In the genomic region with DNA sequence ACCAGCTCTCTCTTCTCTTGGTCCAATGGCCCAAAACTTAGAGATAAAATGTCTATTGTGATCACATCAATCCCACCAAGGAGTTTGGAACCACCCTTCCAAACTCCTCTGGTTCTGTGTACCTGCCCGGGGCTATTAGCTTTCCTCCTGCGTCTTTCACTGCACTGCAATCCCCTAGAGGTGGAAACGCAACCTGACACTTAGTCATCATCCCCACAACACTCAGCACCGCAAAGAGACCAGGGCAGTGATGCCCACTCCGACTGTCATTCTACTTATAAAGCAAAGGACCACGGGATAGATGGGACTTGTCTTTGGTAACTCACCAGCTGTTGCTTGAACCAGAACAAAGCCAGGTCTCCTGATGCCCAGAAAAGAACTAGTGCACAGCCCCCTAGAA, we compare ENCODE assay signal across 25 cellular contexts. TPM values are rescaled to one million over a fixed set of nuclear protein-coding genes. Genes with fewer than 3 reads are reported as not detected.
DNase-seq lines count a peak whose midpoint lies in the region; ATAC-seq, FAIRE-seq and TF ChIP-seq lines count a peak whose summit lies in the region.
"Had no signal": no experiment of that assay in that cellular context is flagged by ENCODE, and none has a peak within 500 bp of the region (broad histone marks: within the 10 kb centered on the region; RNA-seq: fewer than 3 reads in every experiment).

No MANE protein-coding gene starts in this region.

- TF ChIP-seq CTCF in GM23338 (conservative IDR thresholded peaks at IDR 0.05; ENCODE audit: low read depth in 2 of 2) (peak; percentile 14 to 17; a peak in 2 of 4 replicates), coronary artery (IDR thresholded peaks at IDR 0.05) (no peak), nephron progenitor cell (IDR thresholded peaks at IDR 0.05) (no peak)

- H3K79me2 ChIP-seq in GM23338 (replicated peaks; ENCODE audit: insufficient read depth): peaks cover 89% of the 10 kb centered on the region

- no peak overlapping the region for H3K4me3 Mint-ChIP-seq in GM23338
- no peak overlapping the region for H3K4me3 Mint-ChIP-seq in nephron progenitor cell
- H3K4me3 Mint-ChIP-seq: stimulated activated naive CD8-positive, alpha-beta T cell treated with anti-CD3 and anti-CD28 coated beads, Interleukin-15, amount 100 ng/mL, for 72 hours had no signal

- peaks cover 8% of the 10 kb centered on the region; the same call in 1 of the 2 replicates for H3K9me2 ChIP-seq in GM23338 (ENCODE audit: insufficient read depth)

- TF ChIP-seq POLR2A in GM12892 (IDR thresholded peaks at IDR 0.05; ENCODE audit: low read depth, low read length): no peak

- FAIRE-seq in GM12892 (lab: Jason Lieb, UNC): no peak
- FAIRE-seq: colon, endometrium had no signal

- in situ Hi-C loops in ACHN (cut with HindIII; ENCODE audit: low pct_ligation_motif_present, low pct_unique_long_range_greater_than_20kb, low sequenced_read_pairs): no loop called here

- peaks cover 38% of the 10 kb centered on the region for H3K4me1 Mint-ChIP-seq in GM23338
- H3K4me1 Mint-ChIP-seq in nephron progenitor cell: peaks cover 39% of the 10 kb centered on the region

- H3K9me3 Mint-ChIP-seq in GM23338 (peaks cover 5% of the 10 kb centered on the region; the same call in 2 of the 3 replicates), nephron progenitor cell (peaks cover 7% of the 10 kb centered on the region)
- H3K9me3 Mint-ChIP-seq: naive thymus-derived CD8-positive, alpha-beta T cell; stimulated activated naive CD8-positive, alpha-beta T cell treated with anti-CD3 and anti-CD28 coated beads, Interleukin-15, amount 100 ng/mL, for 72 hours had no signal

- H3K36me3 Mint-ChIP-seq in GM23338 (ENCODE audit: low read depth) (peaks cover 3% of the 10 kb centered on the region; the same call in 2 of the 3 replicates), nephron progenitor cell (ENCODE audit: low read depth) (peaks cover 33% of the 10 kb centered on the region)
- H3K36me3 Mint-ChIP-seq: naive thymus-derived CD8-positive, alpha-beta T cell had no signal

- H3K4me3 ChIP-seq in GM23338 (no peak overlapping the region), coronary artery (no peak overlapping the region)
- H3K4me3 ChIP-seq: ascending aorta, skin epidermis, transverse colon had no signal

- H3K27me3 ChIP-seq in GM23338 (ENCODE audit: insufficient read depth): no peaks in the 10 kb centered on the region
- H3K27me3 ChIP-seq: ascending aorta, transverse colon had no signal

- H3K27ac ChIP-seq in GM23338 (ENCODE audit: low read depth): no peak overlapping the region
- no peak overlapping the region for H3K27ac ChIP-seq in coronary artery
- H3K27ac ChIP-seq: ascending aorta, skin epidermis, transverse colon, VCaP had no signal

- peak overlapping the region; percentile 3; the same call in 1 of the 2 replicates for H3K27ac Mint-ChIP-seq in GM23338
- peak overlapping the region; percentile 77 for H3K27ac Mint-ChIP-seq in nephron progenitor cell

- no peaks in the 10 kb centered on the region for H3F3A ChIP-seq in GM23338 (replicated peaks; ENCODE audit: low read depth)

- H3K4me2 ChIP-seq in GM23338: no peak overlapping the region

- DNase-seq in GM23338 (ENCODE audit: low spot score) (peak; percentile 48), NCI-H146 treated with DMSO at 0.1 percent for 48 hours (lab: John Stamatoyannopoulos, UW; ENCODE audit: unreplicated experiment) (peak; percentile 11), coronary artery (ENCODE audit: low spot score) (peak; percentile 38), nephron progenitor cell (no peak), KG1 (lab: John Stamatoyannopoulos, UW) (no peak), EL (no peak), GM12892 (ENCODE audit: insufficient read length) (no peak), ACHN (no peak)
- DNase-seq: activated CD4-positive, alpha-beta T cell treated with anti-CD3 and anti-CD28 coated beads, Interleukin-2, amount 50 U/mL, for 48 hours; activated naive CD4-positive, alpha-beta T cell treated with Interleukin-2 at 50 U/mL for 16 hours; AML-193; kidney glomerular epithelial cell; mammary epithelial cell; naive thymus-derived CD8-positive, alpha-beta T cell; NCI-H1694 treated with DMSO at 0.1 percent for 48 hours; NCI-H510A treated with DMSO at 0.1 percent for 48 hours; SHP77 treated with DMSO at 0.1 percent for 48 hours; stimulated activated naive CD8-positive, alpha-beta T cell treated with anti-CD3 and anti-CD28 coated beads, Interleukin-15, amount 100 ng/mL, for 72 hours; transverse colon had no signal

- H2AFZ ChIP-seq in GM23338: no peak overlapping the region

- peak; percentile 83 for ATAC-seq in GM23338
- ATAC-seq: naive thymus-derived CD8-positive, alpha-beta T cell; stimulated activated naive CD8-positive, alpha-beta T cell treated with anti-CD3 and anti-CD28 coated beads, Interleukin-15, amount 100 ng/mL, for 72 hours had no signal

- peaks cover 20% of the 10 kb centered on the region for H3K4me1 ChIP-seq in GM23338 (ENCODE audit: insufficient read depth)
- H3K4me1 ChIP-seq: ascending aorta had no signal

- H3K36me3 ChIP-seq in GM23338 (ENCODE audit: insufficient read depth): no peaks in the 10 kb centered on the region
- H3K36me3 ChIP-seq: ascending aorta, transverse colon had no signal

- H3K27me3 Mint-ChIP-seq in GM23338 (ENCODE audit: insufficient read depth, low read depth, poor library complexity): peaks cover 8% of the 10 kb centered on the region
- no peaks in the 10 kb centered on the region for H3K27me3 Mint-ChIP-seq in nephron progenitor cell (ENCODE audit: low read depth, poor library complexity)

- H4K20me1 ChIP-seq in GM23338 (replicated peaks; ENCODE audit: insufficient read depth): no peaks in the 10 kb centered on the region

TF ChIP-seq in GM23338, 12 proteins besides CTCF, POLR2A, EP300 and RAD21 (continues in another document):
- TF ChIP-seq, protein P1, sequence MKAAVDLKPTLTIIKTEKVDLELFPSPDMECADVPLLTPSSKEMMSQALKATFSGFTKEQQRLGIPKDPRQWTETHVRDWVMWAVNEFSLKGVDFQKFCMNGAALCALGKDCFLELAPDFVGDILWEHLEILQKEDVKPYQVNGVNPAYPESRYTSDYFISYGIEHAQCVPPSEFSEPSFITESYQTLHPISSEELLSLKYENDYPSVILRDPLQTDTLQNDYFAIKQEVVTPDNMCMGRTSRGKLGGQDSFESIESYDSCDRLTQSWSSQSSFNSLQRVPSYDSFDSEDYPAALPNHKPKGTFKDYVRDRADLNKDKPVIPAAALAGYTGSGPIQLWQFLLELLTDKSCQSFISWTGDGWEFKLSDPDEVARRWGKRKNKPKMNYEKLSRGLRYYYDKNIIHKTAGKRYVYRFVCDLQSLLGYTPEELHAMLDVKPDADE (IDR thresholded peaks at IDR 0.05): no peak

RNA-seq across cellular contexts. Expression of a gene that starts 22.0 kb away (rescaled TPM):
- total RNA-seq in GM23338 (2014; rRNA removed; shearing (Covaris generic)): 21.5 and 25.9 TPM in 2 replicates
- 5.4 and 6.5 TPM in 2 replicates for polyA plus RNA-seq in GM23338 (2016; fragmentation: Nextera tagmentation; extraction: Ambion mirVana)
- 0.28 TPM for polyA plus RNA-seq in GM12892 (2012; ENCODE audit: missing spikeins)
- total RNA-seq: OCI-LY7 had no signal

Comparison
In these comparisons a context has a peak if more than half of its experiments do, and no peak if none do; other contexts are left out.
1. DNase-seq: peak in GM23338 (single experiment), NCI-H146 treated with DMSO at 0.1 percent for 48 hours (single experiment) and coronary artery (single experiment); none in nephron progenitor cell (single experiment), KG1 (single experiment), EL (single experiment), GM12892 (single experiment) and ACHN (single experiment).
2. CTCF ChIP-seq: peak in GM23338 (2 of 2); none in coronary artery (single experiment) and nephron progenitor cell (single experiment).